19 cellular contexts compared by ENCODE assay signal in the genomic region with DNA sequence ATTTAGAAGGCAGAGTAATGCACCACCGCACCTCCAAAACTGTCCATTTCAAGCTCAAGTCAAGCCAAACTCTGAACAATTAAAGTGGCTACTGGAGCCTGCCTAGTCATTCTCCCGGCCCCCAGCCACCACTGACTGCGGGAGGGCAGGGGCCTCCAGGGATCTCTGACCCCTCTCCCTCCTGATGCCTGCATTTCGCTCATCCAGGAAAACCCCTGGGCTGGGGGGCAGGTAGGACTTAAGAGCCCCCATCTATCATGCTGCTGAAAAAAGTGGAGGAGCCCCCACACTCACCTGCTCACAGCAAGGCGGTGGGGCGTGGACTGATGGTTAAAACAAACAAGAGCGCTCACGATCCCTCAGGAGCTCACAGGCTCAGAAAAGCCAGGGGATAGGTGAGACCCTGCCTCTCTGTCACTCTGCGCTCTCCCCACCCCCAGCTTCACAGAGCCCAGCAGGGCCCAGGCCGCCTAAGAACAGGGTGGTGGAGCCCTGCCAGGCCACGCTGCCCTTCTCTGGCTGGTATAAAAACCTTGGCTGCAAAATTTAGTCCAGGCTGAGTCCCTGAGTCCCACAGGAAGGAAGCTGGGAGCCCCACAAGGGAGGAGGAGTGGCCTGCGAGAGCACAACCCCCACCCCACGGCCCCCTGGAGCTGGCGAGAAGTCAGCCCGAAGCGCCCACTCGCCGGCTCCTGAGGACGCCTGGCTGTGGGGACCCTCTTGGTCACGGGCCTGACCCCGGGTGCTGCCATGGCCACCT. TPM values are rescaled to one million over a fixed set of nuclear protein-coding genes. Genes with fewer than 3 reads are reported as not detected.
DNase-seq lines count a peak whose midpoint lies in the region; ATAC-seq lines count a peak whose summit lies in the region.
"Had no signal": no experiment of that assay in that cellular context is flagged by ENCODE, and none has a peak within 500 bp of the region (broad histone marks: within the 10 kb centered on the region; RNA-seq: fewer than 3 reads in every experiment).

No MANE protein-coding gene starts in this region.

- in situ Hi-C loops in GM23248 (cut with MboI) = no loop called here

- no peak overlapping the region for H4K91ac ChIP-seq in neuronal stem cell (ENCODE audit: low read depth, low read length, poor library complexity)

- H3K9ac ChIP-seq in neuronal stem cell (ENCODE audit: low read depth, low read length, poor library complexity) = no peak overlapping the region
- H3K9ac ChIP-seq in GM23248 = no peak overlapping the region

- peak overlapping the region; percentile 90 for H3K14ac ChIP-seq in neuronal stem cell (ENCODE audit: low read length)

- WGBS in neuronal stem cell (ENCODE audit: extremely low coverage in 2 of 2, insufficient read length in 2 of 2, insufficient replicate concordance in 1 of 2), 2 donors = no CpG with 5 or more reads among the region's 21 CpGs
- WGBS in GM23248 (ENCODE audit: low coverage in 1 of 2, low lambda C conversion rate in 2 of 2, missing lambda C conversion rate in 2 of 2), 2 experiments = 74 to 75% methylated on average over 21 of the region's 21 CpGs

- H3K27me3 ChIP-seq in neuronal stem cell (ENCODE audit: control insufficient read depth in 3 of 3, insufficient read depth in 3 of 3, low read depth in 1 of 3, low read length in 3 of 3) = no peaks in the 10 kb centered on the region
- no peaks in the 10 kb centered on the region for H3K27me3 ChIP-seq in GM23248 (replicated peaks; ENCODE audit: insufficient read depth)
- H3K27me3 ChIP-seq: pancreas had no signal

- ATAC-seq in Right ventricle myocardium superior (ENCODE audit: poor library complexity) (peak; percentile 49), left cardiac atrium (peak in 1 of 2 donors; percentile 45), HG03025 (IDR thresholded peaks at IDR 0.05; ENCODE audit: low FRiP score, unreplicated experiment) (no peak), GM21515 (IDR thresholded peaks at IDR 0.05; ENCODE audit: unreplicated experiment) (no peak)
- ATAC-seq: GM12878, pancreas had no signal

- peak overlapping the region; percentile 12 for H2AK5ac ChIP-seq in neuronal stem cell (ENCODE audit: low read depth, low read length)

- H2BK12ac ChIP-seq in neuronal stem cell (ENCODE audit: low read length) = no peak overlapping the region

- H3K79me1 ChIP-seq in neuronal stem cell (ENCODE audit: low read depth, low read length) = peaks cover 9% of the 10 kb centered on the region

- H3K27ac ChIP-seq in neuronal stem cell (replicated peaks; ENCODE audit: low read length) (no peak overlapping the region), GM23248 (no peak overlapping the region)
- H3K27ac ChIP-seq: pancreas, PC-9 had no signal

- intact Hi-C loops in Right ventricle myocardium superior (cut with DNase I) = no loop called here
- intact Hi-C loops in cardiac septum (cut with DNase I) = loop anchor here (5.0 kb wide), 1 partner anchor 40 kb away; no protein-coding TSS in a partner anchor
- intact Hi-C loops in left cardiac atrium (cut with DNase I) = no loop called here

- H2BK120ac ChIP-seq in neuronal stem cell (ENCODE audit: low read depth, low read length) = no peak overlapping the region

- H2AFZ ChIP-seq in neuronal stem cell (ENCODE audit: low read length) (no peak overlapping the region), GM23248 (no peak overlapping the region)
- H2AFZ ChIP-seq: PC-9 had no signal

- no peak overlapping the region for H3K4me3 ChIP-seq in neuronal stem cell (ENCODE audit: low read length in 2 of 2)
- no peak overlapping the region for H3K4me3 ChIP-seq in GM23248
- H3K4me3 ChIP-seq: GM12878, pancreas, PC-9 had no signal

- DNase-seq in Right ventricle myocardium superior (peak; percentile 70), cardiac septum (ENCODE audit: low spot score) (no peak), left cardiac atrium (peak; percentile 30), neuronal stem cell (ENCODE audit: low spot score) (no peak), iPS-NIHi11 (ENCODE audit: low spot score) (no peak), GM23248 (no peak)
- DNase-seq: activated CD4-positive, alpha-beta T cell treated with anti-CD3 and anti-CD28 coated beads for 1 hour; activated effector memory CD4-positive, alpha-beta T cell treated with anti-CD3 and anti-CD28 coated beads, Interleukin-2, amount 50 U/mL, for 16 hours; GDM1; hippocampal formation; NCI-H146; NCI-H774; PC-9; stimulated activated CD4-positive, alpha-beta T cell treated with anti-CD3 and anti-CD28 coated beads, Interleukin-4, amount 100 ng/mL, for 4 hours; T-helper 9 cell had no signal

- H3K9me3 ChIP-seq in neuronal stem cell (replicated peaks in 1 of 2; ENCODE audit: control insufficient read depth in 2 of 2, insufficient read depth in 1 of 2, low read depth in 1 of 2, low read length in 2 of 2) (no peaks in the 10 kb centered on the region), GM23248 (ENCODE audit: low read depth) (no peaks in the 10 kb centered on the region)
- H3K9me3 ChIP-seq: pancreas had no signal

- no peak overlapping the region for H2BK15ac ChIP-seq in neuronal stem cell (ENCODE audit: low read length)

- H3F3A ChIP-seq in GM23248 (ENCODE audit: insufficient read depth) = no peaks in the 10 kb centered on the region

- H3K36me3 ChIP-seq in neuronal stem cell (replicated peaks in 1 of 2; ENCODE audit: control insufficient read depth in 2 of 2, insufficient read depth in 2 of 2, low read length in 2 of 2) = no peaks in the 10 kb centered on the region
- H3K36me3 ChIP-seq in GM23248 (ENCODE audit: low read depth) = no peaks in the 10 kb centered on the region
- H3K36me3 ChIP-seq: pancreas had no signal

- no peak overlapping the region for H2BK5ac ChIP-seq in neuronal stem cell (ENCODE audit: low read length)

- peaks cover 76% of the 10 kb centered on the region for H3K79me2 ChIP-seq in GM23248 (ENCODE audit: insufficient read depth)

- no peaks in the 10 kb centered on the region for H3K9me2 ChIP-seq in GM23248 (ENCODE audit: insufficient read depth)

- H3K4me2 ChIP-seq in neuronal stem cell (ENCODE audit: insufficient read depth, low read length, poor library complexity, severe bottlenecking) (no peak overlapping the region), GM23248 (ENCODE audit: unreplicated experiment) (no peak overlapping the region)
- H3K4me2 ChIP-seq: PC-9 had no signal

- H3K4ac ChIP-seq in neuronal stem cell (ENCODE audit: low read length) = no peak overlapping the region

- peaks cover 8% of the 10 kb centered on the region; the same call in 1 of the 2 replicates for H4K20me1 ChIP-seq in GM23248 (ENCODE audit: insufficient read depth)

- H3K23ac ChIP-seq in neuronal stem cell (ENCODE audit: low read depth, low read length, poor library complexity) = no peak overlapping the region

- peak overlapping the region; percentile 28 for H3K18ac ChIP-seq in neuronal stem cell (ENCODE audit: low read length)

- H4K8ac ChIP-seq in neuronal stem cell (ENCODE audit: low read depth, low read length) = no peak overlapping the region

- peaks cover 5 to 18% of the 10 kb centered on the region in 2 donors for H3K4me1 ChIP-seq in neuronal stem cell (ENCODE audit: control insufficient read depth in 2 of 2, insufficient read depth in 1 of 2, low read depth in 1 of 2, low read length in 2 of 2)
- no peaks in the 10 kb centered on the region for H3K4me1 ChIP-seq in GM23248 (ENCODE audit: insufficient read depth)

RNA-seq across cellular contexts. Expression of gene MOB2, which starts 21.0 kb away (rescaled TPM):
- total RNA-seq in Right ventricle myocardium superior (46.1 TPM), cardiac septum (48.5 TPM), left cardiac atrium (10 to 100 TPM; 36.6 to 44.0 TPM)
- polyA plus RNA-seq in neuronal stem cell (2013, experiment 1 of 2) = 11.1 TPM
- polyA plus RNA-seq in neuronal stem cell (2013, experiment 2 of 2) = 11.5 TPM
- 22.1 and 29.3 TPM in 2 replicates for total RNA-seq in GM23248 (2014; rRNA removed; shearing (Covaris generic))
- polyA plus RNA-seq in GM23248 (2016; fragmentation: Nextera tagmentation; extraction: Ambion mirVana) = 27.1 and 28.8 TPM in 2 replicates

Comparison
In these comparisons a context has a peak if more than half of its experiments do, and no peak if none do; other contexts are left out.
1. DNase-seq: peak in Right ventricle myocardium superior (single experiment) and left cardiac atrium (single experiment); none in cardiac septum (single experiment), neuronal stem cell (single experiment), iPS-NIHi11 (single experiment) and GM23248 (single experiment).